1 cellular context compared by ENCODE assay signal in genomic region chr11:6606471-6607189, GRCh38.
TF ChIP-seq lines count a peak whose summit lies in the region.

No MANE protein-coding gene starts in this region.

TF ChIP-seq in K562, 482 proteins besides CTCF, POLR2A, EP300 and RAD21 (continued from another document and continues in another):
- TF ChIP-seq CREB3 (tag; conservative IDR thresholded peaks at IDR 0.05; ENCODE audit: low read depth) (no peak), ZNF124 (CRISPR knock-in tag; IDR thresholded peaks at IDR 0.05) (no peak), ZNF384 (IDR thresholded peaks at IDR 0.05; ENCODE audit: low read depth, low read length) (no peak), MIER1 (IDR thresholded peaks at IDR 0.05; ENCODE audit: low read depth) (no peak), E4F1 (CRISPR knock-in tag; IDR thresholded peaks at IDR 0.05; ENCODE audit: borderline replicate concordance) (no peak), ZNF764 (CRISPR knock-in tag; IDR thresholded peaks at IDR 0.05; ENCODE audit: low read depth) (no peak), RBM22 (IDR thresholded peaks at IDR 0.05; ENCODE audit: low read depth, low read length, poor library complexity, severe bottlenecking) (no peak), ZNF354B (CRISPR knock-in tag; IDR thresholded peaks at IDR 0.05) (no peak), MBD2 (IDR thresholded peaks at IDR 0.05; ENCODE audit: borderline replicate concordance, low read depth) (no peak), SIX5 (IDR thresholded peaks at IDR 0.05; ENCODE audit: borderline replicate concordance in 1 of 2, insufficient read depth in 1 of 2, low read depth in 1 of 2, low read length in 2 of 2) (no peak), TARDBP (IDR thresholded peaks at IDR 0.05) (no peak), ZKSCAN3 (CRISPR knock-in tag; IDR thresholded peaks at IDR 0.05) (no peak), ZKSCAN8 (CRISPR knock-in tag; IDR thresholded peaks at IDR 0.05) (no peak), ELF1 (tag; IDR thresholded peaks at IDR 0.05) (peak; percentile 68; the same call in 1 of the 2 replicates), ZNF583 (CRISPR knock-in tag; IDR thresholded peaks at IDR 0.05) (0 out of 2 replicates have a peak, but pooled peaks have one; percentile 36), ARNT (IDR thresholded peaks at IDR 0.05) (no peak), ARHGAP35 (IDR thresholded peaks at IDR 0.05; ENCODE audit: partially characterized antibody) (no peak), ZNF165 (CRISPR knock-in tag; IDR thresholded peaks at IDR 0.05; ENCODE audit: borderline replicate concordance) (no peak), MYC (IDR thresholded peaks at IDR 0.05; ENCODE audit: low read depth, low read length) (no peak), MYC (CRISPR knock-in tag; IDR thresholded peaks at IDR 0.05; ENCODE audit: borderline replicate concordance, low read depth) (no peak), ZNF347 (CRISPR knock-in tag; IDR thresholded peaks at IDR 0.05; ENCODE audit: low read depth) (no peak), PCBP1 (IDR thresholded peaks at IDR 0.05; ENCODE audit: low read depth, low read length, poor library complexity, severe bottlenecking) (no peak), HLTF (IDR thresholded peaks at IDR 0.05) (no peak), XRCC4 (IDR thresholded peaks at IDR 0.05; ENCODE audit: extremely low read depth, insufficient read depth, insufficient read length) (no peak), ATF7 (IDR thresholded peaks at IDR 0.05) (peak; percentile 97), ZSCAN29 (IDR thresholded peaks at IDR 0.05) (no peak), TAF1 (IDR thresholded peaks at IDR 0.05; ENCODE audit: control insufficient read depth, extremely low read depth, insufficient read depth, low read length, severe bottlenecking) (peak; percentile 34), STAT5B (CRISPR knock-in tag; IDR thresholded peaks at IDR 0.05) (no peak), ZNF316 (IDR thresholded peaks at IDR 0.05) (no peak), CBX3 (IDR thresholded peaks at IDR 0.05; ENCODE audit: borderline replicate concordance in 1 of 2, low read length in 2 of 2) (no peak; a peak in 1 of 3 replicates), ZNF274 (IDR thresholded peaks at IDR 0.05; ENCODE audit: borderline replicate concordance, low read depth, low read length) (no peak), SETDB1 (IDR thresholded peaks at IDR 0.05; ENCODE audit: low read length) (no peak), ZNF121 (CRISPR knock-in tag; conservative IDR thresholded peaks at IDR 0.05) (no peak), NCOR1 (IDR thresholded peaks at IDR 0.05) (no peak), MYBL2 (IDR thresholded peaks at IDR 0.05; ENCODE audit: low read depth) (no peak), MYBL2 (CRISPR knock-in tag; IDR thresholded peaks at IDR 0.05; ENCODE audit: borderline replicate concordance) (no peak), HINFP (tag; conservative IDR thresholded peaks at IDR 0.05; ENCODE audit: low read depth) (no peak), MAFF (IDR thresholded peaks at IDR 0.05; ENCODE audit: low read length) (no peak), RHOXF2B (CRISPR knock-in tag; conservative IDR thresholded peaks at IDR 0.05) (no peak), MNT (conservative IDR thresholded peaks at IDR 0.05) (no peak; a peak in 1 of 4 replicates), E2F5 (CRISPR knock-in tag; IDR thresholded peaks at IDR 0.05) (no peak), THAP12 (CRISPR knock-in tag; IDR thresholded peaks at IDR 0.05) (no peak), NFE2 (IDR thresholded peaks at IDR 0.05; ENCODE audit: low read depth) (no peak), NFYB (IDR thresholded peaks at IDR 0.05; ENCODE audit: extremely low read depth, insufficient read length) (no peak), ZFP1 (CRISPR knock-in tag; IDR thresholded peaks at IDR 0.05) (no peak), RFX5 (IDR thresholded peaks at IDR 0.05; ENCODE audit: low read depth, low read length) (no peak), ZNF561 (CRISPR knock-in tag; conservative IDR thresholded peaks at IDR 0.05) (no peak), TSC22D4 (tag; IDR thresholded peaks at IDR 0.05) (no peak), DDX20 (tag; IDR thresholded peaks at IDR 0.05; ENCODE audit: low read depth) (no peak)
- TF ChIP-seq, protein P1, sequence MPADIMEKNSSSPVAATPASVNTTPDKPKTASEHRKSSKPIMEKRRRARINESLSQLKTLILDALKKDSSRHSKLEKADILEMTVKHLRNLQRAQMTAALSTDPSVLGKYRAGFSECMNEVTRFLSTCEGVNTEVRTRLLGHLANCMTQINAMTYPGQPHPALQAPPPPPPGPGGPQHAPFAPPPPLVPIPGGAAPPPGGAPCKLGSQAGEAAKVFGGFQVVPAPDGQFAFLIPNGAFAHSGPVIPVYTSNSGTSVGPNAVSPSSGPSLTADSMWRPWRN (IDR thresholded peaks at IDR 0.05; ENCODE audit: low read depth): no peak
- TF ChIP-seq, protein P2, sequence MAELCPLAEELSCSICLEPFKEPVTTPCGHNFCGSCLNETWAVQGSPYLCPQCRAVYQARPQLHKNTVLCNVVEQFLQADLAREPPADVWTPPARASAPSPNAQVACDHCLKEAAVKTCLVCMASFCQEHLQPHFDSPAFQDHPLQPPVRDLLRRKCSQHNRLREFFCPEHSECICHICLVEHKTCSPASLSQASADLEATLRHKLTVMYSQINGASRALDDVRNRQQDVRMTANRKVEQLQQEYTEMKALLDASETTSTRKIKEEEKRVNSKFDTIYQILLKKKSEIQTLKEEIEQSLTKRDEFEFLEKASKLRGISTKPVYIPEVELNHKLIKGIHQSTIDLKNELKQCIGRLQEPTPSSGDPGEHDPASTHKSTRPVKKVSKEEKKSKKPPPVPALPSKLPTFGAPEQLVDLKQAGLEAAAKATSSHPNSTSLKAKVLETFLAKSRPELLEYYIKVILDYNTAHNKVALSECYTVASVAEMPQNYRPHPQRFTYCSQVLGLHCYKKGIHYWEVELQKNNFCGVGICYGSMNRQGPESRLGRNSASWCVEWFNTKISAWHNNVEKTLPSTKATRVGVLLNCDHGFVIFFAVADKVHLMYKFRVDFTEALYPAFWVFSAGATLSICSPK (IDR thresholded peaks at IDR 0.05; ENCODE audit: borderline replicate concordance): no peak
- TF ChIP-seq, protein P3, sequence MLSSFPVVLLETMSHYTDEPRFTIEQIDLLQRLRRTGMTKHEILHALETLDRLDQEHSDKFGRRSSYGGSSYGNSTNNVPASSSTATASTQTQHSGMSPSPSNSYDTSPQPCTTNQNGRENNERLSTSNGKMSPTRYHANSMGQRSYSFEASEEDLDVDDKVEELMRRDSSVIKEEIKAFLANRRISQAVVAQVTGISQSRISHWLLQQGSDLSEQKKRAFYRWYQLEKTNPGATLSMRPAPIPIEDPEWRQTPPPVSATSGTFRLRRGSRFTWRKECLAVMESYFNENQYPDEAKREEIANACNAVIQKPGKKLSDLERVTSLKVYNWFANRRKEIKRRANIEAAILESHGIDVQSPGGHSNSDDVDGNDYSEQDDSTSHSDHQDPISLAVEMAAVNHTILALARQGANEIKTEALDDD (IDR thresholded peaks at IDR 0.05): no peak
- TF ChIP-seq, protein P4, sequence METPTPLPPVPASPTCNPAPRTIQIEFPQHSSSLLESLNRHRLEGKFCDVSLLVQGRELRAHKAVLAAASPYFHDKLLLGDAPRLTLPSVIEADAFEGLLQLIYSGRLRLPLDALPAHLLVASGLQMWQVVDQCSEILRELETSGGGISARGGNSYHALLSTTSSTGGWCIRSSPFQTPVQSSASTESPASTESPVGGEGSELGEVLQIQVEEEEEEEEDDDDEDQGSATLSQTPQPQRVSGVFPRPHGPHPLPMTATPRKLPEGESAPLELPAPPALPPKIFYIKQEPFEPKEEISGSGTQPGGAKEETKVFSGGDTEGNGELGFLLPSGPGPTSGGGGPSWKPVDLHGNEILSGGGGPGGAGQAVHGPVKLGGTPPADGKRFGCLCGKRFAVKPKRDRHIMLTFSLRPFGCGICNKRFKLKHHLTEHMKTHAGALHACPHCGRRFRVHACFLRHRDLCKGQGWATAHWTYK (CRISPR knock-in tag; IDR thresholded peaks at IDR 0.05): peak; percentile 56; the same call in 1 of the 2 replicates
- TF ChIP-seq, protein P5, sequence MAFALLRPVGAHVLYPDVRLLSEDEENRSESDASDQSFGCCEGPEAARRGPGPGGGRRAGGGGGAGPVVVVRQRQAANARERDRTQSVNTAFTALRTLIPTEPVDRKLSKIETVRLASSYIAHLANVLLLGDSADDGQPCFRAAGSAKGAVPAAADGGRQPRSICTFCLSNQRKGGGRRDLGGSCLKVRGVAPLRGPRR (CRISPR knock-in tag; IDR thresholded peaks at IDR 0.05): no peak
- TF ChIP-seq, protein P6, sequence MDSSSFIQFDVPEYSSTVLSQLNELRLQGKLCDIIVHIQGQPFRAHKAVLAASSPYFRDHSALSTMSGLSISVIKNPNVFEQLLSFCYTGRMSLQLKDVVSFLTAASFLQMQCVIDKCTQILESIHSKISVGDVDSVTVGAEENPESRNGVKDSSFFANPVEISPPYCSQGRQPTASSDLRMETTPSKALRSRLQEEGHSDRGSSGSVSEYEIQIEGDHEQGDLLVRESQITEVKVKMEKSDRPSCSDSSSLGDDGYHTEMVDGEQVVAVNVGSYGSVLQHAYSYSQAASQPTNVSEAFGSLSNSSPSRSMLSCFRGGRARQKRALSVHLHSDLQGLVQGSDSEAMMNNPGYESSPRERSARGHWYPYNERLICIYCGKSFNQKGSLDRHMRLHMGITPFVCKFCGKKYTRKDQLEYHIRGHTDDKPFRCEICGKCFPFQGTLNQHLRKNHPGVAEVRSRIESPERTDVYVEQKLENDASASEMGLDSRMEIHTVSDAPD (CRISPR knock-in tag; IDR thresholded peaks at IDR 0.05): no peak
